Comparison of ENCODE assay signal across 8 cellular contexts in genomic region chr20:19993937-19994667, GRCh38. TPM values are rescaled to one million over a fixed set of nuclear protein-coding genes. Genes with fewer than 3 reads are reported as not detected.
A peak's percentile ranks its signal among the peaks of the same experiment; 100 is the strongest.
DNase-seq lines count a peak whose midpoint lies in the region; TF ChIP-seq lines count a peak whose summit lies in the region.

No MANE protein-coding gene starts in this region.

- H3K4me1 Mint-ChIP-seq in endothelial cell (ENCODE audit: unreplicated experiment): peaks cover 19% of the 10 kb centered on the region
- peaks cover 2% of the 10 kb centered on the region for H3K4me1 Mint-ChIP-seq in activated naive CD8-positive, alpha-beta T cell treated with anti-CD3 and anti-CD28 coated beads for 36 hours

- DNase-seq in EL: peak; percentile 82
- peak; percentile 85 for DNase-seq in SW480 (ENCODE audit: low spot score)
- peak; percentile 50 for DNase-seq in foreskin melanocyte
- peak; percentile 78 for DNase-seq in renal cortical epithelial cell (ENCODE audit: low read depth)
- no peak for DNase-seq in NCI-H526 treated with DMSO at 0.1 percent for 48 hours (lab: John Stamatoyannopoulos, UW)
- no peak for DNase-seq in endothelial cell (ENCODE audit: low spot score)
- no peak for DNase-seq in activated naive CD8-positive, alpha-beta T cell treated with anti-CD3 and anti-CD28 coated beads for 36 hours
- no peak for DNase-seq in NCI-H524 treated with DMSO at 0.1 percent for 48 hours (lab: John Stamatoyannopoulos, UW)

- no peaks in the 10 kb centered on the region for H3K9me3 Mint-ChIP-seq in endothelial cell (ENCODE audit: unreplicated experiment)
- H3K9me3 Mint-ChIP-seq in activated naive CD8-positive, alpha-beta T cell treated with anti-CD3 and anti-CD28 coated beads for 36 hours: no peaks in the 10 kb centered on the region

- H3K36me3 Mint-ChIP-seq in endothelial cell (ENCODE audit: low read depth, unreplicated experiment): peaks cover 12% of the 10 kb centered on the region
- H3K36me3 Mint-ChIP-seq in activated naive CD8-positive, alpha-beta T cell treated with anti-CD3 and anti-CD28 coated beads for 36 hours: no peaks in the 10 kb centered on the region

- H3K4me3 Mint-ChIP-seq in endothelial cell (ENCODE audit: unreplicated experiment): no peak overlapping the region
- no peak overlapping the region for H3K4me3 Mint-ChIP-seq in activated naive CD8-positive, alpha-beta T cell treated with anti-CD3 and anti-CD28 coated beads for 36 hours

- no peak for TF ChIP-seq CTCF in endothelial cell (IDR thresholded peaks at IDR 0.05; ENCODE audit: unreplicated experiment)

- no peak overlapping the region for H3K27ac Mint-ChIP-seq in endothelial cell (ENCODE audit: unreplicated experiment)
- no peak overlapping the region for H3K27ac Mint-ChIP-seq in activated naive CD8-positive, alpha-beta T cell treated with anti-CD3 and anti-CD28 coated beads for 36 hours

- peaks cover 4% of the 10 kb centered on the region for H3K27me3 Mint-ChIP-seq in endothelial cell (ENCODE audit: unreplicated experiment)
- peaks cover 7% of the 10 kb centered on the region for H3K27me3 Mint-ChIP-seq in activated naive CD8-positive, alpha-beta T cell treated with anti-CD3 and anti-CD28 coated beads for 36 hours

RNA-seq across cellular contexts. Expression of gene NAA20, which starts 23.1 kb away (rescaled TPM):
- total RNA-seq in renal cortical epithelial cell (49.1 and 57.0 TPM in 2 replicates), endothelial cell (ENCODE audit: unreplicated experiment) (36.3 TPM)
- total RNA-seq in activated naive CD8-positive, alpha-beta T cell treated with anti-CD3 and anti-CD28 coated beads for 36 hours: 100 to 1,000 TPM; 116 to 118 TPM

RNA-seq across cellular contexts. Expression of gene CRNKL1, which starts 58.2 kb away (rescaled TPM):
- total RNA-seq in renal cortical epithelial cell (21.9 and 34.5 TPM in 2 replicates), endothelial cell (ENCODE audit: unreplicated experiment) (24.6 TPM)
- total RNA-seq in activated naive CD8-positive, alpha-beta T cell treated with anti-CD3 and anti-CD28 coated beads for 36 hours: 10 to 100 TPM; 26.7 to 28.8 TPM

RNA-seq across cellular contexts. Expression of gene CFAP61, which starts 58.2 kb away (rescaled TPM):
- 2.0 TPM in 1 of 2 replicates, not detected in the other for total RNA-seq in renal cortical epithelial cell
- not detected for total RNA-seq in endothelial cell (ENCODE audit: unreplicated experiment)
- not detected for total RNA-seq in activated naive CD8-positive, alpha-beta T cell treated with anti-CD3 and anti-CD28 coated beads for 36 hours

Comparison
In these comparisons a context has a peak if more than half of its experiments do, and no peak if none do; other contexts are left out.
1. DNase-seq: peak in EL (single experiment), SW480 (single experiment), foreskin melanocyte (single experiment) and renal cortical epithelial cell (single experiment); none in NCI-H526 treated with DMSO at 0.1 percent for 48 hours (single experiment), endothelial cell (single experiment), activated naive CD8-positive, alpha-beta T cell treated with anti-CD3 and anti-CD28 coated beads for 36 hours (single experiment) and NCI-H524 treated with DMSO at 0.1 percent for 48 hours (single experiment).